In the genomic region with DNA sequence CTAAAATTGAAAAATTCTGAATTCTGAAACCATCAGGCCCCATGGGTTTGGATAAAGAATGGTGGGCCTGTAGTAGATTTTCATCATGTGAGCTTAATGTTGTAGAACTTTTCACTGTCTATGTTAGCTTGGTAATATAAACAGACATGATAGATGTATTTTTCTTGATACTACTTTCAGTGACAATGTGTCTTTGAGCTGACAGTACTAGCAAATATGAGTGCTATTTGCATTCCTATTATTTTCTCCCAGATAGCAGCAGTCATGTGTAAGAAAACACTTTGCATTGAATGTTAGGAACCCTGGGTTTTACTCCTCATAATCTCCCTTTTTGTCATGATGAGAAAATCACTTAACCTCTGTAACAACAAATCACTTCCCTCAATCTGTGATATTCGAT, we compare ENCODE assay signal across 12 cellular contexts.
"Had no signal": no experiment of that assay in that cellular context is flagged by ENCODE, and none has a peak within 500 bp of the region (broad histone marks: within the 10 kb centered on the region; RNA-seq: fewer than 3 reads in every experiment).

No MANE protein-coding gene starts in this region.

- H3K36me3 Mint-ChIP-seq: activated naive CD4-positive, alpha-beta T cell treated with anti-CD3 and anti-CD28 coated beads, Interleukin-2, amount 10 ng/mL, durations not matched to agents 7 days and 5 days had no signal

- H3K9me3 Mint-ChIP-seq: activated naive CD4-positive, alpha-beta T cell treated with anti-CD3 and anti-CD28 coated beads, Interleukin-2, amount 10 ng/mL, durations not matched to agents 7 days and 5 days had no signal

- ATAC-seq: activated CD4-positive, CD25-positive, alpha-beta regulatory T cell treated with anti-CD3 and anti-CD28 coated beads, Interleukin-2, amount 50 U/mL, for 24 hours had no signal

- H3K4me3 Mint-ChIP-seq: activated naive CD4-positive, alpha-beta T cell treated with anti-CD3 and anti-CD28 coated beads, Interleukin-2, amount 10 ng/mL, durations not matched to agents 7 days and 5 days; T-helper 2 cell treated with Interferon-gamma antibody and Interleukin-4, amounts not matched to agents 5 μg/mL and 100 μg/mL, for 36 hours had no signal

- DNase-seq: activated naive CD4-positive, alpha-beta T cell treated with anti-CD3 and anti-CD28 coated beads, Interleukin-2, amount 10 ng/mL, durations not matched to agents 7 days and 5 days; amniotic stem cell; islet precursor cell; midbrain; posterior cingulate gyrus; retina; stimulated activated CD4-positive, alpha-beta T cell treated with anti-CD3 and anti-CD28 coated beads, Interleukin-4, amount 100 ng/mL, for 1 hour; stimulated activated naive CD4-positive, alpha-beta T cell treated with Interleukin-2 at 50 U/mL for 16 hours; substantia nigra; uterus had no signal

- H3K27ac Mint-ChIP-seq: activated naive CD4-positive, alpha-beta T cell treated with anti-CD3 and anti-CD28 coated beads, Interleukin-2, amount 10 ng/mL, durations not matched to agents 7 days and 5 days had no signal
